15 cellular contexts compared by ENCODE assay signal in the genomic region with DNA sequence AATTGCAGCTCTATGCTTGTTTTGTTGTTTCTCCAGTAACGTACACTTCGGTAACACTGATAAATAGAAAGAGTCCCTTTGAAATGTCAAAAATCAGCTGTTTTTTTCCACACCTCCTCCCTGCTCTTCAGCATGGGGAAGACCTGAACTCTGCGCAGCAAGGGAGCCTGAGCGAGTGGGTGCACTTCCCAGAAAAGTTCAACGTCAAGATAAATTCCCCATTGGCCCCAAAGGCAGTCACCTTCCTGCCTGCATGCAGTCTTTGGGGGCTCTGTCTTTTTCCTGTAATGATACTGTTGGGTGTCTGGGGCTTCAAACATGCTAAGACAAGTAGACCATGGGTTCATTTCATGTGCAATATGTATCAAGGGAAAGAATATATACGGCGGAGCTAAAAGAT.
"Had no signal": no experiment of that assay in that cellular context is flagged by ENCODE, and none has a peak within 500 bp of the region (broad histone marks: within the 10 kb centered on the region; RNA-seq: fewer than 3 reads in every experiment).

No MANE protein-coding gene starts in this region.

- H3K4me3 ChIP-seq: ovary, right atrium auricular region, sigmoid colon, skin epidermis, testis, tibial nerve, upper lobe of right lung, vagina had no signal

- H2AFZ ChIP-seq: neural progenitor cell had no signal

- H3K36me3 ChIP-seq: neural progenitor cell, ovary, right atrium auricular region, sigmoid colon, tibial nerve, upper lobe of right lung, vagina had no signal

- H3K9me3 Mint-ChIP-seq: dendritic cell treated with granulocyte-macrophage colony-stimulating factor and Interleukin-4, amounts not matched to agents 40 ng/mL and 50 ng/mL, for 4 days; neural progenitor cell had no signal

- H3K9ac ChIP-seq: neural progenitor cell had no signal

- H3K27me3 ChIP-seq: ovary, testis had no signal

- DNase-seq: effector CD4-positive, alpha-beta T cell; natural killer cell; ovary; sigmoid colon; stimulated activated CD4-positive, alpha-beta T cell treated with anti-CD3 and anti-CD28 coated beads, Interleukin-2, amount 100 ng/mL, for 24 hours; stimulated activated CD4-positive, alpha-beta T cell treated with anti-CD3 and anti-CD28 coated beads, Interleukin-4, amount 100 ng/mL, for 4 hours; stimulated activated naive CD4-positive, alpha-beta T cell treated with Interleukin-2 at 50 U/mL for 16 hours; upper lobe of right lung had no signal

- H3K4me1 Mint-ChIP-seq: natural killer cell had no signal

- H3K4me3 Mint-ChIP-seq: dendritic cell treated with granulocyte-macrophage colony-stimulating factor and Interleukin-4, amounts not matched to agents 40 ng/mL and 50 ng/mL, for 4 days; natural killer cell had no signal

- ATAC-seq: natural killer cell had no signal

- H3K27ac ChIP-seq: neural progenitor cell, ovary, right atrium auricular region, sigmoid colon, skin epidermis, testis, tibial nerve, upper lobe of right lung, vagina had no signal

- H3K9me3 ChIP-seq: ovary, right atrium auricular region, sigmoid colon, testis, tibial nerve, upper lobe of right lung, vagina had no signal

- H3K36me3 Mint-ChIP-seq: neural progenitor cell had no signal

- H3K27ac Mint-ChIP-seq: dendritic cell treated with granulocyte-macrophage colony-stimulating factor and Interleukin-4, amounts not matched to agents 40 ng/mL and 50 ng/mL, for 4 days; natural killer cell; neural progenitor cell had no signal
